Comparison of ENCODE assay signal across 8 cellular contexts in the genomic region with DNA sequence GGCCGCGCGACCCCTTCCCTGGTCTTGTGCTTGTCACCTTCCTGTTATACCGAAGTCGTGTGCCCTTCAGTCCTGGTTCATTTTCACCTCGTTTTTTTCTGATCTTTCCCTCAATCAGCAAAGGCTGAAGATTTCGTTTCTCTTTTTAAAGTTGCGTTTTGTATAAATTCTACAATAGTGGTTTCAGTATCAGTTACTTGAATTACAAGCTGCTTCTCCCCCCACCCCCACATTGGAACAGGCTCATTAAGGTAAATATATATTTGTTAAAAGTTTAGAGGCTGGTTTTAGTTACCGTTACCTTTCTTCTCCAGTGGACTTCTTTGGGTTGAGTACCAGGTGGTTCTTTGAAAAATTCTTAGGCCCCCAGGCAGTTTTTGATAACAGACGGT. TPM values are rescaled to one million over a fixed set of nuclear protein-coding genes. Genes with fewer than 3 reads are reported as not detected.
A peak's percentile ranks its signal among the peaks of the same experiment; 100 is the strongest.
DNase-seq lines count a peak whose midpoint lies in the region; ATAC-seq and TF ChIP-seq lines count a peak whose summit lies in the region.

No MANE protein-coding gene starts in this region.

- POLR2A ChIA-PET in activated CD4-positive, alpha-beta memory T cell treated with anti-CD3 and anti-CD28 coated beads for 36 hours (lab: Charles Lee): interaction anchor here (0.5 to 4.0 kb wide), 5 partner anchors 19 to 141 kb away, joined by 3 to 47 read pairs (median 3); partner anchors contain the start of gene ZFR

- peak overlapping the region; percentile 69 to 97 (median 88) for H3K4me3 ChIP-seq in heart right ventricle
- peak overlapping the region; percentile 84 for H3K4me3 ChIP-seq in iPS-11a (ENCODE audit: low read depth, low read length)

- H3K4me1 Mint-ChIP-seq in activated CD4-positive, alpha-beta memory T cell treated with anti-CD3 and anti-CD28 coated beads for 36 hours (ENCODE audit: low read depth): peaks cover 61% of the 10 kb centered on the region

- peaks cover 0 to 16% (median 0%) of the 10 kb centered on the region in 11 donors for H3K9me3 ChIP-seq in heart right ventricle

- H3K27me3 Mint-ChIP-seq in activated CD4-positive, alpha-beta memory T cell treated with anti-CD3 and anti-CD28 coated beads for 36 hours: no peaks in the 10 kb centered on the region

- no peak for TF ChIP-seq CTCF in heart right ventricle (IDR thresholded peaks at IDR 0.05)

- no peaks in the 10 kb centered on the region for H3K27me3 ChIP-seq in heart right ventricle

- ATAC-seq in heart right ventricle (no peak), left cardiac atrium (no peak), HG02973 (IDR thresholded peaks at IDR 0.05; ENCODE audit: unreplicated experiment) (no peak)

- peaks cover 0 to 78% (median 23%) of the 10 kb centered on the region in 9 donors for H3K4me1 ChIP-seq in heart right ventricle

- CTCF ChIA-PET in activated CD4-positive, alpha-beta memory T cell treated with anti-CD3 and anti-CD28 coated beads for 36 hours (lab: Charles Lee): interaction anchor here (0.8 to 9.7 kb wide), 4 partner anchors 15 to 97 kb away, joined by 3 to 342 read pairs (median 4); no protein-coding TSS in a partner anchor

- DNase-seq in heart right ventricle: no peak
- DNase-seq in left cardiac atrium: no peak
- no peak for DNase-seq in activated CD4-positive, alpha-beta memory T cell treated with anti-CD3 and anti-CD28 coated beads for 36 hours
- DNase-seq in substantia nigra (lab: John Stamatoyannopoulos, UW): no peak
- no peak for DNase-seq in medulla oblongata (ENCODE audit: extremely low spot score)
- no peak for DNase-seq in effector CD4-positive, alpha-beta T cell

- peaks cover 36% of the 10 kb centered on the region for H3K36me3 Mint-ChIP-seq in activated CD4-positive, alpha-beta memory T cell treated with anti-CD3 and anti-CD28 coated beads for 36 hours

- intact Hi-C loops in heart right ventricle (cut with DNase I): loop anchor here in 8 of 10 donors (2.0 to 10.0 kb wide), 7 partner anchors 79 to 481 kb away; no protein-coding TSS in a partner anchor
- intact Hi-C loops in left cardiac atrium (cut with DNase I): no loop called here
- intact Hi-C loops in activated CD4-positive, alpha-beta memory T cell treated with anti-CD3 and anti-CD28 coated beads for 36 hours (cut with micrococcal nuclease): loop anchor here (1.0 to 5.0 kb wide), 6 partner anchors 54 to 414 kb away; partner anchors contain the start of gene GOLPH3

- peak overlapping the region; percentile 95 to 100 (median 99) for H3K27ac ChIP-seq in heart right ventricle
- peak overlapping the region; percentile 89 for H3K27ac ChIP-seq in substantia nigra (ENCODE audit: low read depth, low read length, poor library complexity, severe bottlenecking)

- WGBS in heart right ventricle, 2 donors: 1 to 3% methylated on average over 10 of the region's 10 CpGs

- H3K36me3 ChIP-seq in heart right ventricle: peaks cover 0 to 32% (median 13%) of the 10 kb centered on the region in 9 donors

- no peaks in the 10 kb centered on the region for H3K9me3 Mint-ChIP-seq in activated CD4-positive, alpha-beta memory T cell treated with anti-CD3 and anti-CD28 coated beads for 36 hours

- peak overlapping the region; percentile 96 for H3K27ac Mint-ChIP-seq in activated CD4-positive, alpha-beta memory T cell treated with anti-CD3 and anti-CD28 coated beads for 36 hours

- peak overlapping the region; percentile 86 for H3K4me3 Mint-ChIP-seq in activated CD4-positive, alpha-beta memory T cell treated with anti-CD3 and anti-CD28 coated beads for 36 hours

RNA-seq across cellular contexts. Expression of gene SUB1, which starts 0.9 kb away (rescaled TPM):
- total RNA-seq in heart right ventricle (100 to 1,000 TPM; 169 to 224 (median 188) TPM), left cardiac atrium (100 to 1,000 TPM; 192 to 204 TPM)
- 100 to 1,000 TPM in 1 of 2 donors, 10 to 100 TPM in 1; 86.8 to 141 TPM for polyA plus RNA-seq in heart right ventricle
- 100 to 1,000 TPM; 528 to 531 TPM for total RNA-seq in activated CD4-positive, alpha-beta memory T cell treated with anti-CD3 and anti-CD28 coated beads for 36 hours

Comparison
In these comparisons a context has a peak if more than half of its experiments do, and no peak if none do; other contexts are left out.
1. intact Hi-C loops: an anchor here in heart right ventricle (2.0 to 10.0 kb wide) and activated CD4-positive, alpha-beta memory T cell treated with anti-CD3 and anti-CD28 coated beads for 36 hours (1.0 to 5.0 kb wide); none called in left cardiac atrium.